In the genomic region with DNA sequence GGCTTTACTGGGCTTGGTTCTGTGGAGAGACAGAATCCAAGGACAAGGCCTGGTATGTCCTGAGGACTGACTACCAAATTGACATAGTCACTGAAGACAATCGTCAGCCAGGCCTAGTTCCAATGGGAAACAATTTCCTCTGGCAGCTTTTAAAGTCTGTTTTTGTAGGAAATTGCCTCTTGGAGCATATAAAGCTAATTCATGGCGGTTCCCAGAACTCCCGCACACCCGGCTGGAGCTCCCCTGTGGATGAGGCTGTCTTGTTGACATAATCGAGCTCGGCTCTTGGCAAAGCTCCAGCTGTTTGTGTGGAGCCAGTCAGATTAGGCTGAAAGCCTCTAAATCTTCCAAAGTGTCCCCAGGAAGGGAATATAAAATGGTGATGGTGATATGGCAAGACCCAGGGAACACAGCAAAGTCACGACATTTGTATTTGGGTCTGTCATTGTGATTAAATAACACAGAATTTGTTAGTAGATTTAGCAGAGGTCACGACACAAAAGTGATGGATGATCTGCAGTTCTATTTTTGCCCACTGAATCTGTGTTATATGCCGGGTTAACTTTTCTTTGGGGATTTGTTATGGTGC, we compare ENCODE assay signal across 9 cellular contexts.
DNase-seq lines count a peak whose midpoint lies in the region; ATAC-seq lines count a peak whose summit lies in the region.
"Had no signal": no experiment of that assay in that cellular context is flagged by ENCODE, and none has a peak within 500 bp of the region (broad histone marks: within the 10 kb centered on the region; RNA-seq: fewer than 3 reads in every experiment).

No MANE protein-coding gene starts in this region.

- H3K4me3 Mint-ChIP-seq in stimulated activated effector memory CD8-positive, alpha-beta T cell treated with anti-CD3 and anti-CD28 coated beads, Interleukin-12 subunit alpha, Interleukin-12 subunit beta, amount 100 ng/mL, for 72 hours = no peak overlapping the region
- H3K4me3 Mint-ChIP-seq: stimulated activated naive B cell treated with anti-CD40 and anti-IgM and Interleukin-4, amounts not matched to agents 10 μg/mL and 1 μg/mL and 100 μg/mL, for 72 hours had no signal

- no peak overlapping the region for H3K9ac ChIP-seq in SK-N-MC (ENCODE audit: insufficient read length)

- peaks cover 22% of the 10 kb centered on the region for H3K9me3 Mint-ChIP-seq in stimulated activated effector memory CD8-positive, alpha-beta T cell treated with anti-CD3 and anti-CD28 coated beads, Interleukin-12 subunit alpha, Interleukin-12 subunit beta, amount 100 ng/mL, for 72 hours

- H3K9me3 ChIP-seq in SK-N-MC (ENCODE audit: low read depth, low read length) = no peaks in the 10 kb centered on the region

- intact Hi-C loops in Right ventricle myocardium inferior (cut with DNase I) = no loop called here

- H3K4me3 ChIP-seq in SK-N-MC = no peak overlapping the region

- H3K36me3 ChIP-seq in SK-N-MC (ENCODE audit: insufficient read depth, low read length) = no peaks in the 10 kb centered on the region

- H3K4me1 Mint-ChIP-seq in stimulated activated effector memory CD8-positive, alpha-beta T cell treated with anti-CD3 and anti-CD28 coated beads, Interleukin-12 subunit alpha, Interleukin-12 subunit beta, amount 100 ng/mL, for 72 hours = no peaks in the 10 kb centered on the region

- DNase-seq in HuH-7 (ENCODE audit: low spot score) (peak; percentile 55), SK-N-MC (ENCODE audit: low read depth, low spot score) (peak; percentile 37), Right ventricle myocardium inferior (ENCODE audit: missing footprints) (peak; percentile 92), putamen (ENCODE audit: low spot score) (peak; percentile 88)
- DNase-seq in stimulated activated effector memory CD8-positive, alpha-beta T cell treated with anti-CD3 and anti-CD28 coated beads, Interleukin-12 subunit alpha, Interleukin-12 subunit beta, amount 100 ng/mL, for 72 hours (ENCODE audit: low spot score in 2 of 2) = no peak
- no peak for DNase-seq in activated CD8-positive, alpha-beta memory T cell treated with anti-CD3 and anti-CD28 coated beads, Interleukin-2, amount 50 U/mL, for 48 hours
- DNase-seq: stimulated activated naive B cell treated with anti-CD40 and anti-IgM and Interleukin-4, amounts not matched to agents 10 μg/mL and 1 μg/mL and 100 μg/mL, for 72 hours had no signal

- H3K27ac ChIP-seq in SK-N-MC = peak overlapping the region; percentile 52; the same call in 1 of the 2 replicates

- H3K27ac Mint-ChIP-seq in stimulated activated effector memory CD8-positive, alpha-beta T cell treated with anti-CD3 and anti-CD28 coated beads, Interleukin-12 subunit alpha, Interleukin-12 subunit beta, amount 100 ng/mL, for 72 hours = no peak overlapping the region
- H3K27ac Mint-ChIP-seq: stimulated activated naive B cell treated with anti-CD40 and anti-IgM and Interleukin-4, amounts not matched to agents 10 μg/mL and 1 μg/mL and 100 μg/mL, for 72 hours had no signal

- no peaks in the 10 kb centered on the region for H3K36me3 Mint-ChIP-seq in stimulated activated effector memory CD8-positive, alpha-beta T cell treated with anti-CD3 and anti-CD28 coated beads, Interleukin-12 subunit alpha, Interleukin-12 subunit beta, amount 100 ng/mL, for 72 hours
- H3K36me3 Mint-ChIP-seq: stimulated activated naive B cell treated with anti-CD40 and anti-IgM and Interleukin-4, amounts not matched to agents 10 μg/mL and 1 μg/mL and 100 μg/mL, for 72 hours had no signal

- ATAC-seq in Right ventricle myocardium inferior (peak; percentile 88), HG03432 (IDR thresholded peaks at IDR 0.05; ENCODE audit: unreplicated experiment) (no peak), HG03521 (IDR thresholded peaks at IDR 0.05; ENCODE audit: unreplicated experiment) (no peak)
- ATAC-seq in stimulated activated effector memory CD8-positive, alpha-beta T cell treated with anti-CD3 and anti-CD28 coated beads, Interleukin-12 subunit alpha, Interleukin-12 subunit beta, amount 100 ng/mL, for 72 hours = no peak
- ATAC-seq: stimulated activated naive B cell treated with anti-CD40 and anti-IgM and Interleukin-4, amounts not matched to agents 10 μg/mL and 1 μg/mL and 100 μg/mL, for 72 hours had no signal

Comparison
In these comparisons a context has a peak if more than half of its experiments do, and no peak if none do; other contexts are left out.
1. DNase-seq: peak in HuH-7 (single experiment), SK-N-MC (single experiment), Right ventricle myocardium inferior (single experiment) and putamen (single experiment); none in stimulated activated effector memory CD8-positive, alpha-beta T cell treated with anti-CD3 and anti-CD28 coated beads, Interleukin-12 subunit alpha, Interleukin-12 subunit beta, amount 100 ng/mL, for 72 hours (0 of 2) and activated CD8-positive, alpha-beta memory T cell treated with anti-CD3 and anti-CD28 coated beads, Interleukin-2, amount 50 U/mL, for 48 hours (single experiment).